28 cellular contexts compared by ENCODE assay signal in the genomic region with DNA sequence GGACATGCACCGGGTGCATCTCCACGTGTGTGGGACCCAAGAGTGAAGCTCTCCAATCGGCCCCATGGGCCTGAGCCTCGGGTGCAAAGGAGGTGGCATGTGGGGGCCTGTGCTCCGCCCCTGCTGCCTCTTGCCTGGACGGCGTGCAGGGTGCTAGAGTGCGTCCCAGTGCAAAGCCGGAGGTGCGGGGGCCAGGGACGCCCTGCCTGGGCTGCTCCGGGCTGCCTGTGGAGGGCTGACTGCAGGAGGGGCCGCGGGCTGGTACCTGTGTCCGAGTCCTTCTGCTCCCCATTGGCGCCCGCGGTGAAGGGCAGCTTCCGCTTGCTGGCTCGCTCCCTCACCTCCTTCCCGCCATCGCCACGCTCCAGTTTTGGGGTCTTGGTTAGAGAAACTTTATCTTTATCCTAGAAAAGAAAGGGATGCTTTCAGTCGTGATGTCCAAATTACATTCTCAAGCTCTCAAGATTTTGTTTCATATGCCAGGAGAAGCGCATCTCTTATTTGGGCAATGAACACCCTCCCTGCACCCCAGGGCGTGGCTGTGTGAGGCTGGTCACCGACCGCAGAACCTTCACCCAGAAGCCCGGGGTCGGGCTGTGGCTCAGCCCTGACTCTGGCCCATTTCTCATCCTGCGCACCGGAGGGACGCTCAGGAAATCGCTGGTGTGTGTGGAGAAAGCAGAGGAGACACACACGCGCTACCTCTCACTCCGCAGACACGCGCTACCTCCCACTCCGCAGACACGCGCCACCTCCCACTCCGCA.
DNase-seq lines count a peak whose midpoint lies in the region; ATAC-seq and TF ChIP-seq lines count a peak whose summit lies in the region.
"Had no signal": no experiment of that assay in that cellular context is flagged by ENCODE, and none has a peak within 500 bp of the region (broad histone marks: within the 10 kb centered on the region; RNA-seq: fewer than 3 reads in every experiment).

No MANE protein-coding gene starts in this region.

- H3K9me3 Mint-ChIP-seq in activated CD8-positive, alpha-beta memory T cell treated with anti-CD3 and anti-CD28 coated beads, Interleukin-2, amount 10 ng/mL, durations not matched to agents 7 days and 5 days (ENCODE audit: low read depth) = no peaks in the 10 kb centered on the region
- no peaks in the 10 kb centered on the region for H3K9me3 Mint-ChIP-seq in Calu3 (ENCODE audit: low read depth, unreplicated experiment)
- H3K9me3 Mint-ChIP-seq: CD4-positive, alpha-beta T cell; GM23338; H9 had no signal

- no peak overlapping the region for H3K27ac ChIP-seq in right atrium auricular region
- no peak overlapping the region for H3K27ac ChIP-seq in neuronal stem cell (replicated peaks; ENCODE audit: low read length)
- H3K27ac ChIP-seq: BLaER1, SK-N-MC had no signal

- no peak overlapping the region for H2AFZ ChIP-seq in neuronal stem cell (ENCODE audit: low read length)
- H2AFZ ChIP-seq: GM23338 had no signal

- H3K27me3 Mint-ChIP-seq in activated CD8-positive, alpha-beta memory T cell treated with anti-CD3 and anti-CD28 coated beads, Interleukin-2, amount 10 ng/mL, durations not matched to agents 7 days and 5 days = no peaks in the 10 kb centered on the region
- H3K27me3 Mint-ChIP-seq in Calu3 (ENCODE audit: unreplicated experiment) = no peaks in the 10 kb centered on the region
- H3K27me3 Mint-ChIP-seq: CD4-positive, alpha-beta T cell had no signal

- H3K36me3 ChIP-seq in right atrium auricular region (peaks cover 26% of the 10 kb centered on the region), neuronal stem cell (replicated peaks in 1 of 2; ENCODE audit: control insufficient read depth in 2 of 2, insufficient read depth in 2 of 2, low read length in 2 of 2) (peaks cover 32 to 73% of the 10 kb centered on the region in 2 donors)

- H3K4me3 ChIP-seq in right atrium auricular region (no peak overlapping the region), neuronal stem cell (ENCODE audit: low read length in 2 of 2) (no peak overlapping the region)
- H3K4me3 ChIP-seq: BLaER1, GM12878, GM23338, SK-N-MC had no signal

- WGBS in neuronal stem cell (ENCODE audit: extremely low coverage in 2 of 2, insufficient read length in 2 of 2, insufficient replicate concordance in 1 of 2), 2 donors = no CpG with 5 or more reads among the region's 43 CpGs

- no peak overlapping the region for H4K8ac ChIP-seq in neuronal stem cell (ENCODE audit: low read depth, low read length)

- H4K91ac ChIP-seq in neuronal stem cell (ENCODE audit: low read depth, low read length, poor library complexity) = no peak overlapping the region

- H3K14ac ChIP-seq in neuronal stem cell (ENCODE audit: low read length) = peak overlapping the region; percentile 67

- H3K36me3 Mint-ChIP-seq in activated CD8-positive, alpha-beta memory T cell treated with anti-CD3 and anti-CD28 coated beads, Interleukin-2, amount 10 ng/mL, durations not matched to agents 7 days and 5 days = peaks cover 47% of the 10 kb centered on the region
- H3K36me3 Mint-ChIP-seq in Calu3 (ENCODE audit: insufficient read depth, unreplicated experiment) = peaks cover 72% of the 10 kb centered on the region

- CTCF ChIA-PET in activated CD8-positive, alpha-beta memory T cell treated with anti-CD3 and anti-CD28 coated beads, Interleukin-2, amount 10 ng/mL, durations not matched to agents 7 days and 5 days (lab: Charles Lee) = no interaction called here
- CTCF ChIA-PET in Calu3 (lab: Charles Lee) = no interaction called here

- H2BK15ac ChIP-seq in neuronal stem cell (ENCODE audit: low read length) = no peak overlapping the region

- H3K4me1 Mint-ChIP-seq in activated CD8-positive, alpha-beta memory T cell treated with anti-CD3 and anti-CD28 coated beads, Interleukin-2, amount 10 ng/mL, durations not matched to agents 7 days and 5 days = peaks cover 44% of the 10 kb centered on the region
- peaks cover 21% of the 10 kb centered on the region for H3K4me1 Mint-ChIP-seq in Calu3 (ENCODE audit: low read depth, unreplicated experiment)

- no peak overlapping the region for H3K4me2 ChIP-seq in neuronal stem cell (ENCODE audit: insufficient read depth, low read length, poor library complexity, severe bottlenecking)
- H3K4me2 ChIP-seq: BLaER1, GM23338 had no signal

- no peak for DNase-seq in activated CD8-positive, alpha-beta memory T cell treated with anti-CD3 and anti-CD28 coated beads, Interleukin-2, amount 10 ng/mL, durations not matched to agents 7 days and 5 days
- DNase-seq in activated CD8-positive, alpha-beta memory T cell treated with anti-CD3 and anti-CD28 coated beads, Interleukin-2, amount 50 U/mL, for 4 hours = no peak
- peak; percentile 28 for DNase-seq in left ventricle myocardium superior
- no peak for DNase-seq in right atrium auricular region (ENCODE audit: low spot score)
- DNase-seq in Calu3 = no peak
- no peak for DNase-seq in neuronal stem cell (ENCODE audit: low spot score)
- DNase-seq in D341Med (ENCODE audit: low spot score) = no peak
- DNase-seq in GM20000 (ENCODE audit: low spot score) = no peak
- DNase-seq: CD4-positive, alpha-beta T cell; DMS 273 treated with DMSO at 0.1 percent for 48 hours; DMS79; EL; GDM1; H9; KBM-7; NCI-H1105 treated with DMSO at 0.1 percent for 48 hours; NCI-H146; NCI-H1930; NCI-H2107; NCI-H524; NCI-H774; NK-92 treated with Interleukin-12 subunit alpha and Interleukin-12 subunit beta, amount 100 ng/mL, for 24 hours; RPMI8226; SIG-M5 had no signal

- no peak for ATAC-seq in activated CD8-positive, alpha-beta memory T cell treated with anti-CD3 and anti-CD28 coated beads, Interleukin-2, amount 10 ng/mL, durations not matched to agents 7 days and 5 days
- no peak for ATAC-seq in left ventricle myocardium superior
- ATAC-seq: GM12878, GM23338 had no signal

- no peak overlapping the region for H2BK5ac ChIP-seq in neuronal stem cell (ENCODE audit: low read length)

- H3K4me1 ChIP-seq in right atrium auricular region (peaks cover 0 to 46% of the 10 kb centered on the region in 2 donors), neuronal stem cell (ENCODE audit: control insufficient read depth in 2 of 2, insufficient read depth in 1 of 2, low read depth in 1 of 2, low read length in 2 of 2) (peaks cover 0 to 3% of the 10 kb centered on the region in 2 donors)

- H3K27ac Mint-ChIP-seq in activated CD8-positive, alpha-beta memory T cell treated with anti-CD3 and anti-CD28 coated beads, Interleukin-2, amount 10 ng/mL, durations not matched to agents 7 days and 5 days = peak overlapping the region; percentile 56
- peak overlapping the region; percentile 21 for H3K27ac Mint-ChIP-seq in Calu3 (ENCODE audit: unreplicated experiment)
- H3K27ac Mint-ChIP-seq: GM23338 had no signal

- H3K27me3 ChIP-seq in right atrium auricular region = no peaks in the 10 kb centered on the region
- H3K27me3 ChIP-seq in neuronal stem cell (ENCODE audit: control insufficient read depth in 3 of 3, insufficient read depth in 3 of 3, low read depth in 1 of 3, low read length in 3 of 3) = no peaks in the 10 kb centered on the region
- H3K27me3 ChIP-seq: BLaER1 had no signal

- H3K4me3 Mint-ChIP-seq in activated CD8-positive, alpha-beta memory T cell treated with anti-CD3 and anti-CD28 coated beads, Interleukin-2, amount 10 ng/mL, durations not matched to agents 7 days and 5 days = no peak overlapping the region
- no peak overlapping the region for H3K4me3 Mint-ChIP-seq in Calu3 (ENCODE audit: low read depth, unreplicated experiment)
- H3K4me3 Mint-ChIP-seq: CD4-positive, alpha-beta T cell; GM23338; H9 had no signal

- TF ChIP-seq CTCF in right atrium auricular region (IDR thresholded peaks at IDR 0.05) (no peak), Calu3 (IDR thresholded peaks at IDR 0.05; ENCODE audit: unreplicated experiment) (no peak), GM20000 (IDR thresholded peaks at IDR 0.05; ENCODE audit: extremely low read depth, missing control alignments) (no peak)

- H3K9me3 ChIP-seq in right atrium auricular region (no peaks in the 10 kb centered on the region), neuronal stem cell (replicated peaks in 1 of 2; ENCODE audit: control insufficient read depth in 2 of 2, insufficient read depth in 1 of 2, low read depth in 1 of 2, low read length in 2 of 2) (peaks cover 0 to 4% of the 10 kb centered on the region in 2 donors)
- H3K9me3 ChIP-seq: BLaER1 had no signal

- peaks cover 36% of the 10 kb centered on the region for H3K79me1 ChIP-seq in neuronal stem cell (ENCODE audit: low read depth, low read length)

- H2AK5ac ChIP-seq in neuronal stem cell (ENCODE audit: low read depth, low read length) = no peak overlapping the region

- H3K18ac ChIP-seq in neuronal stem cell (ENCODE audit: low read length) = no peak overlapping the region

- BruUV-seq in Calu3 (replicated peaks; lab: Mats Ljungman, UMichigan) = no TSS peak

- intact Hi-C loops in left ventricle myocardium superior (cut with micrococcal nuclease) = no loop called here
- intact Hi-C loops in Calu3 (cut with micrococcal nuclease; ENCODE audit: unreplicated experiment) = no loop called here

- no peak overlapping the region for H3K4ac ChIP-seq in neuronal stem cell (ENCODE audit: low read length)

- no peak overlapping the region for H2BK12ac ChIP-seq in neuronal stem cell (ENCODE audit: low read length)

- no peak overlapping the region for H2BK120ac ChIP-seq in neuronal stem cell (ENCODE audit: low read depth, low read length)

- H3K9ac ChIP-seq in neuronal stem cell (ENCODE audit: low read depth, low read length, poor library complexity) = no peak overlapping the region
- H3K9ac ChIP-seq: BLaER1 had no signal

- H3K23ac ChIP-seq in neuronal stem cell (ENCODE audit: low read depth, low read length, poor library complexity) = no peak overlapping the region
